ENCODE assay signal across 1 cellular context in genomic region chr11:6505577-6506240, GRCh38.
TF ChIP-seq lines count a peak whose summit lies in the region.

No MANE protein-coding gene starts in this region.

TF ChIP-seq in K562, 482 proteins besides CTCF, POLR2A, EP300 and RAD21:
- TF ChIP-seq SMC3 (conservative IDR thresholded peaks at IDR 0.05; ENCODE audit: insufficient read depth, low read depth, low read length) (peak; percentile 58), ARID3A (IDR thresholded peaks at IDR 0.05; ENCODE audit: borderline replicate concordance, low read depth, low read length) (peak; percentile 81), PCBP1 (IDR thresholded peaks at IDR 0.05; ENCODE audit: low read depth, low read length, poor library complexity, severe bottlenecking) (no peak), GTF3C2 (IDR thresholded peaks at IDR 0.05; ENCODE audit: borderline replicate concordance, extremely low read depth, insufficient read length) (no peak), PTBP1 (IDR thresholded peaks at IDR 0.05; ENCODE audit: low read depth, low read length) (no peak), TAL1 (IDR thresholded peaks at IDR 0.05) (no peak), AFF1 (IDR thresholded peaks at IDR 0.05; ENCODE audit: low read depth in 1 of 2, partially characterized antibody in 2 of 2) (no peak), KAT7 (CRISPR knock-in tag; IDR thresholded peaks at IDR 0.05; ENCODE audit: borderline replicate concordance) (no peak), ILK (tag; IDR thresholded peaks at IDR 0.05; ENCODE audit: borderline replicate concordance, low read depth) (no peak), YY1 (IDR thresholded peaks at IDR 0.05; ENCODE audit: borderline replicate concordance in 1 of 3, control insufficient read depth in 1 of 3, extremely low read depth in 1 of 3, insufficient read depth in 3 of 3, insufficient read length in 1 of 3, insufficient replicate concordance in 2 of 3, low read depth in 1 of 3, low read length in 2 of 3) (peak in 1 of 3 experiments; percentile 29), MAFG (tag; conservative IDR thresholded peaks at IDR 0.05) (no peak)
- TF ChIP-seq, protein P1, sequence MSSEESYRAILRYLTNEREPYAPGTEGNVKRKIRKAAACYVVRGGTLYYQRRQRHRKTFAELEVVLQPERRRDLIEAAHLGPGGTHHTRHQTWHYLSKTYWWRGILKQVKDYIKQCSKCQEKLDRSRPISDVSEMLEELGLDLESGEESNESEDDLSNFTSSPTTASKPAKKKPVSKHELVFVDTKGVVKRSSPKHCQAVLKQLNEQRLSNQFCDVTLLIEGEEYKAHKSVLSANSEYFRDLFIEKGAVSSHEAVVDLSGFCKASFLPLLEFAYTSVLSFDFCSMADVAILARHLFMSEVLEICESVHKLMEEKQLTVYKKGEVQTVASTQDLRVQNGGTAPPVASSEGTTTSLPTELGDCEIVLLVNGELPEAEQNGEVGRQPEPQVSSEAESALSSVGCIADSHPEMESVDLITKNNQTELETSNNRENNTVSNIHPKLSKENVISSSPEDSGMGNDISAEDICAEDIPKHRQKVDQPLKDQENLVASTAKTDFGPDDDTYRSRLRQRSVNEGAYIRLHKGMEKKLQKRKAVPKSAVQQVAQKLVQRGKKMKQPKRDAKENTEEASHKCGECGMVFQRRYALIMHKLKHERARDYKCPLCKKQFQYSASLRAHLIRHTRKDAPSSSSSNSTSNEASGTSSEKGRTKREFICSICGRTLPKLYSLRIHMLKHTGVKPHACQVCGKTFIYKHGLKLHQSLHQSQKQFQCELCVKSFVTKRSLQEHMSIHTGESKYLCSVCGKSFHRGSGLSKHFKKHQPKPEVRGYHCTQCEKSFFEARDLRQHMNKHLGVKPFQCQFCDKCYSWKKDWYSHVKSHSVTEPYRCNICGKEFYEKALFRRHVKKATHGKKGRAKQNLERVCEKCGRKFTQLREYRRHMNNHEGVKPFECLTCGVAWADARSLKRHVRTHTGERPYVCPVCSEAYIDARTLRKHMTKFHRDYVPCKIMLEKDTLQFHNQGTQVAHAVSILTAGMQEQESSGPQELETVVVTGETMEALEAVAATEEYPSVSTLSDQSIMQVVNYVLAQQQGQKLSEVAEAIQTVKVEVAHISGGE (CRISPR knock-in tag; IDR thresholded peaks at IDR 0.05): no peak
